Comparison of ENCODE assay signal across 10 cellular contexts in the genomic region with DNA sequence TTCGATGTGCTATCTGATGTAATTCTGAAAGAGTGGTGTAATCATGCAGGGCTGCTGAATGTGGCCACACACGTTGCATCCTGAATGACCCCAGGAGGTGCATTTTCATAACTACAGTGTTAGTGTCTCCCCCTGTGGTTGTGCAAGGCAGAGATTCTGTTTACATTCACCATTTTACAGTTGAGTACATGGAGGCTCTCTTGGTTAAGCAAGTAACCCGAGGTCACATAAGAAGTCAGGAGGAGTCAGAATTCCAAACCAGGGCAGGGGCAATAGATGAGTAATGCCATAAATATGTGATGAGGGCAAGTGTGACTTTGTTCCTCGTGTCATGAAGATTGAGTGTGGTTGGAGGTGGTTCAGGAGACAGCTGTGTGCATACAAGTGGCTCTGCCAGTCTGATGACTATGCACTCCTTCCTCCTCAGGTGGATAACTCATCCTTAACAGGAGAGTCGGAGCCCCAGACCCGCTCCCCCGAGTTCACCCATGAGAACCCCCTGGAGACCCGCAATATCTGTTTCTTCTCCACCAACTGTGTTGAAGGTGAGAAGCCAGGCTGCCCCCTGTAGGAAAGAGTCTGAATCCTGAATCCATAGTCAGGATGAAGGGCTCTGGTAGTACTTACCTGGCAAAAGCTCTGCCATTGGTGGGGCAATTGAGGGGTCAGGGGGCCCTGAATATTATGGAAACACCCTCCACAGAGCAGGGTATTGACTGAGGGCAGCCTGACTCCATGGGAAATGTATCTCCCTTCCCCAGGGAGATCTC. TPM values are rescaled to one million over a fixed set of nuclear protein-coding genes. Genes with fewer than 3 reads are reported as not detected.
DNase-seq lines count a peak whose midpoint lies in the region; TF ChIP-seq lines count a peak whose summit lies in the region.
"Had no signal": no experiment of that assay in that cellular context is flagged by ENCODE, and none has a peak within 500 bp of the region (broad histone marks: within the 10 kb centered on the region; RNA-seq: fewer than 3 reads in every experiment).

No MANE protein-coding gene starts in this region.

- 40% methylated on average over 8 of the region's 8 CpGs for WGBS in mammary epithelial cell (ENCODE audit: low coverage, missing lambda C conversion rate)

- H3K9me3 ChIP-seq in mammary epithelial cell (replicated peaks; ENCODE audit: insufficient read depth, low read length), result no peaks in the 10 kb centered on the region

- DNase-seq in ACHN (peak; percentile 99), LHCN-M2 (ENCODE audit: low read depth) (peak; percentile 99), mammary epithelial cell (peak; percentile 84), kidney glomerular epithelial cell (lab: John Stamatoyannopoulos, UW) (peak; percentile 98), DMS114 treated with DMSO at 0.1 percent for 48 hours (lab: John Stamatoyannopoulos, UW; ENCODE audit: unreplicated experiment) (no peak), NCI-H2171 treated with DMSO at 0.1 percent for 48 hours (lab: John Stamatoyannopoulos, UW) (no peak), OCI-M2 (lab: John Stamatoyannopoulos, UW; ENCODE audit: unreplicated experiment) (no peak), medulla oblongata (ENCODE audit: extremely low spot score) (no peak)
- DNase-seq: T-helper 17 cell had no signal

- no peaks in the 10 kb centered on the region for H3K27me3 ChIP-seq in mammary epithelial cell (ENCODE audit: insufficient read depth, low read length)

- peak overlapping the region; percentile 1 for H2AFZ ChIP-seq in mammary epithelial cell (ENCODE audit: low read depth, low read length)

- no peak overlapping the region for H3K4me3 ChIP-seq in mammary epithelial cell (replicated peaks in 1 of 3; ENCODE audit: insufficient read depth in 1 of 3, low read depth in 2 of 3, low read length in 3 of 3)

- intact Hi-C loops in mammary epithelial cell (cut with micrococcal nuclease), result loop anchor here (1.0 to 2.0 kb wide), 2 partner anchors 24 kb away; no protein-coding TSS in a partner anchor

- peak in 1 of 2 donors; percentile 46 for TF ChIP-seq CTCF in mammary epithelial cell (conservative IDR thresholded peaks at IDR 0.05 in 1 of 2, IDR thresholded peaks at IDR 0.05 in 1 of 2; ENCODE audit: extremely low read depth in 1 of 2, insufficient read depth in 1 of 2, low read depth in 1 of 2, low read length in 2 of 2)

- CTCF ChIA-PET in mammary epithelial cell (lab: Charles Lee; ENCODE audit: low non-redundant PET), result interaction anchor here (0.7 to 1.0 kb wide), 2 partner anchors 19 to 62 kb away, joined by 3 read pairs; no protein-coding TSS in a partner anchor

- in situ Hi-C loops in ACHN (cut with HindIII; ENCODE audit: low pct_ligation_motif_present, low pct_unique_long_range_greater_than_20kb, low sequenced_read_pairs), result no loop called here
- in situ Hi-C loops in mammary epithelial cell (cut with MboI; ENCODE audit: low sequenced_read_pairs in 2 of 2), result no loop called here

- H4K20me1 ChIP-seq in mammary epithelial cell (ENCODE audit: insufficient read depth, low read length), result no peaks in the 10 kb centered on the region

- H3K36me3 ChIP-seq in mammary epithelial cell (ENCODE audit: insufficient read depth, low read length), result no peaks in the 10 kb centered on the region

- H3K79me2 ChIP-seq in mammary epithelial cell (ENCODE audit: insufficient read depth, low read length), result no peaks in the 10 kb centered on the region

- peak overlapping the region; percentile 11 for H3K27ac ChIP-seq in mammary epithelial cell (ENCODE audit: insufficient read depth, low read depth, low read length)
- H3K27ac ChIP-seq: C4-2B had no signal

- H3K4me1 ChIP-seq in mammary epithelial cell (ENCODE audit: insufficient read depth, low read length), result peaks cover 25% of the 10 kb centered on the region

- dilution Hi-C loops in mammary epithelial cell (cut with HindIII; ENCODE audit: low sequenced_read_pairs), result no loop called here

- H3K4me2 ChIP-seq in mammary epithelial cell (ENCODE audit: insufficient read depth, low read depth, low read length), result no peak overlapping the region

- no peak overlapping the region for H3K9ac ChIP-seq in mammary epithelial cell (ENCODE audit: insufficient read depth, low read length)

- TSS peak; percentile 32 for BruUV-seq in mammary epithelial cell (replicated peaks; lab: Mats Ljungman, UMichigan)

RNA-seq across cellular contexts. Expression of a gene that starts 9.3 kb away (rescaled TPM):
- total RNA-seq in LHCN-M2 (2014; rRNA removed), result 1.3 and 1.4 TPM in 2 replicates
- polyA plus RNA-seq in LHCN-M2 (2012), result 1.00 TPM
- under 1 TPM in 1 of 2 donors, not detected in 1; under 0.01 TPM for total RNA-seq in mammary epithelial cell
- polyA plus RNA-seq in mammary epithelial cell, result not detected
- not detected for polyA minus RNA-seq in mammary epithelial cell
- total RNA-seq: T-helper 17 cell had no signal

RNA-seq across cellular contexts. Expression of a gene that starts 26.5 kb away (rescaled TPM):
- total RNA-seq in LHCN-M2 (2014; rRNA removed) (21.7 and 22.2 TPM in 2 replicates), mammary epithelial cell (10 to 100 TPM; 28.7 to 34.2 TPM)
- 14.5 TPM for polyA plus RNA-seq in LHCN-M2 (2012)
- 22.8 TPM for polyA plus RNA-seq in mammary epithelial cell
- polyA minus RNA-seq in mammary epithelial cell, result 23.9 TPM

RNA-seq across cellular contexts. Expression of a gene that starts 26.5 kb away (rescaled TPM):
- total RNA-seq in LHCN-M2 (2014; rRNA removed) (not detected in 2 replicates), mammary epithelial cell (under 1 TPM in 1 of 2 donors, not detected in 1; under 0.01 TPM)
- not detected for polyA plus RNA-seq in LHCN-M2 (2012)
- polyA plus RNA-seq in mammary epithelial cell, result not detected
- polyA minus RNA-seq in mammary epithelial cell, result not detected

RNA-seq across cellular contexts. Expression of a gene that starts 43.6 kb away (rescaled TPM):
- not detected in 2 replicates for total RNA-seq in LHCN-M2 (2014; rRNA removed)
- not detected for polyA plus RNA-seq in LHCN-M2 (2012)
- not detected for total RNA-seq in mammary epithelial cell
- not detected for polyA plus RNA-seq in mammary epithelial cell
- not detected for polyA minus RNA-seq in mammary epithelial cell
- total RNA-seq: T-helper 17 cell had no signal

RNA-seq across cellular contexts. Expression of a gene that starts 54.9 kb away (rescaled TPM):
- total RNA-seq in LHCN-M2 (2014; rRNA removed) (not detected in 2 replicates), mammary epithelial cell (not detected)
- polyA plus RNA-seq in LHCN-M2 (2012), result 0.04 TPM
- polyA plus RNA-seq in mammary epithelial cell, result not detected
- polyA minus RNA-seq in mammary epithelial cell, result not detected
- total RNA-seq: T-helper 17 cell had no signal

Comparison
In these comparisons a context has a peak if more than half of its experiments do, and no peak if none do; other contexts are left out.
1. DNase-seq: peak in ACHN (single experiment), LHCN-M2 (single experiment), mammary epithelial cell (single experiment) and kidney glomerular epithelial cell (single experiment); none in DMS114 treated with DMSO at 0.1 percent for 48 hours (single experiment), NCI-H2171 treated with DMSO at 0.1 percent for 48 hours (single experiment), OCI-M2 (single experiment) and medulla oblongata (single experiment).